16 cellular contexts compared by ENCODE assay signal in genomic region chr19:5011476-5012238, GRCh38.
"Had no signal": no experiment of that assay in that cellular context is flagged by ENCODE, and none has a peak within 500 bp of the region (broad histone marks: within the 10 kb centered on the region; RNA-seq: fewer than 3 reads in every experiment).

No MANE protein-coding gene starts in this region.

- H3K27ac ChIP-seq: ascending aorta, breast epithelium, neural progenitor cell, parathyroid adenoma, upper lobe of right lung had no signal

- H3K4me1 ChIP-seq: ascending aorta, breast epithelium, neural progenitor cell, parathyroid adenoma, upper lobe of right lung had no signal

- H3K9ac ChIP-seq: neural progenitor cell, parathyroid adenoma had no signal

- H3K4me2 ChIP-seq: neural progenitor cell had no signal

- H3K9me3 ChIP-seq: ascending aorta, breast epithelium, upper lobe of right lung had no signal

- H3K27me3 ChIP-seq: ascending aorta, breast epithelium, neural progenitor cell, upper lobe of right lung had no signal

- DNase-seq: activated CD4-positive, CD25-positive, alpha-beta regulatory T cell treated with anti-CD3 and anti-CD28 coated beads, Interleukin-2, amount 50 U/mL, for 72 hours; activated naive CD4-positive, alpha-beta T cell treated with Interleukin-2 at 50 U/mL for 16 hours; activated T-cell treated with anti-CD3 and anti-CD28 coated beads for 4 hours; erythroblast; kidney glomerular epithelial cell; small intestine; stimulated activated CD4-positive, alpha-beta T cell treated with anti-CD3 and anti-CD28 coated beads, Interleukin-4, amount 100 ng/mL, for 24 hours; stimulated activated naive CD4-positive, alpha-beta T cell; T1000; upper lobe of right lung had no signal

- H3K4me3 ChIP-seq: ascending aorta, breast epithelium, lung, neural progenitor cell, upper lobe of right lung had no signal

- H3K36me3 ChIP-seq: breast epithelium, neural progenitor cell had no signal

- ATAC-seq: activated T-helper 17 cell treated with anti-CD3 and anti-CD28 coated beads, Interleukin-2, amount 50 U/mL, for 72 hours; upper lobe of right lung had no signal

- H2AFZ ChIP-seq: neural progenitor cell, parathyroid adenoma had no signal
